ENCODE assay signal across 8 cellular contexts in genomic region chr19:35716985-35717664, GRCh38. TPM values are rescaled to one million over a fixed set of nuclear protein-coding genes. Genes with fewer than 3 reads are reported as not detected.
DNase-seq lines count a peak whose midpoint lies in the region; ATAC-seq and TF ChIP-seq lines count a peak whose summit lies in the region.

No MANE protein-coding gene starts in this region.

- H3K79me2 ChIP-seq in ACC112 (ENCODE audit: control insufficient read depth, insufficient read depth, low read length, unreplicated experiment), result peaks cover 24% of the 10 kb centered on the region

- H3K4me1 ChIP-seq in ACC112 (ENCODE audit: control insufficient read depth, insufficient read depth, low read length, unreplicated experiment), result peaks cover 4% of the 10 kb centered on the region

- peak overlapping the region; percentile 82 for H3K4me3 ChIP-seq in ACC112 (ENCODE audit: low read depth, low read length)
- H3K4me3 ChIP-seq in kidney epithelial cell (ENCODE audit: low read depth, low read length), result peak overlapping the region; percentile 93

- peak; percentile 96 for TF ChIP-seq CTCF in kidney epithelial cell (IDR thresholded peaks at IDR 0.05; ENCODE audit: insufficient read depth, low read length, poor library complexity, severe bottlenecking)

- no peaks in the 10 kb centered on the region for H3K36me3 ChIP-seq in ACC112 (ENCODE audit: insufficient read depth, low read length)
- H3K36me3 ChIP-seq in kidney epithelial cell (ENCODE audit: control insufficient read depth, insufficient read depth, low read length), result peaks cover 2% of the 10 kb centered on the region

- ATAC-seq in GM18868 (IDR thresholded peaks at IDR 0.05; ENCODE audit: unreplicated experiment) (peak; percentile 65), HG03108 (IDR thresholded peaks at IDR 0.05; ENCODE audit: unreplicated experiment) (peak; percentile 48)

- peak overlapping the region; percentile 53 for H2AFZ ChIP-seq in ACC112 (ENCODE audit: low read length, unreplicated experiment)

- H3K27me3 ChIP-seq in ACC112 (ENCODE audit: insufficient read depth, low read length) (no peaks in the 10 kb centered on the region), kidney epithelial cell (ENCODE audit: control insufficient read depth, insufficient read depth, low read length) (no peaks in the 10 kb centered on the region)

- DNase-seq in NCI-H226 (peak; percentile 79), cerebellum (ENCODE audit: low spot score) (peak; percentile 99), kidney epithelial cell (ENCODE audit: low read depth) (peak; percentile 37)
- peak; percentile 88 for DNase-seq in activated CD4-positive, CD25-positive, alpha-beta regulatory T cell treated with anti-CD3 and anti-CD28 coated beads, Interleukin-2, amount 50 U/mL, for 72 hours
- peak; percentile 95 to 96 for DNase-seq in stimulated activated CD4-positive, alpha-beta T cell treated with anti-CD3 and anti-CD28 coated beads, Interleukin-15, amount 100 ng/mL, for 48 hours (ENCODE audit: low read depth in 2 of 2)

- peak overlapping the region; percentile 60 for H3K27ac ChIP-seq in ACC112 (ENCODE audit: low read depth, low read length)

RNA-seq across cellular contexts. Expression of gene KMT2B, which starts 0.7 kb away (rescaled TPM):
- total RNA-seq in cerebellum (7.1 TPM), kidney epithelial cell (18.4 and 31.8 TPM in 2 replicates)

RNA-seq across cellular contexts. Expression of gene ZBTB32, which starts 12.8 kb away (rescaled TPM):
- not detected for total RNA-seq in cerebellum
- not detected in 2 replicates for total RNA-seq in kidney epithelial cell

RNA-seq across cellular contexts. Expression of gene IGFLR1, which starts 25.1 kb away (rescaled TPM):
- total RNA-seq in cerebellum (1.3 TPM), kidney epithelial cell (1.9 and 8.8 TPM in 2 replicates)

RNA-seq across cellular contexts. Expression of gene U2AF1L4, which starts 28.1 kb away (rescaled TPM):
- total RNA-seq in cerebellum (8.6 TPM), kidney epithelial cell (15.5 and 17.6 TPM in 2 replicates)

RNA-seq across cellular contexts. Expression of gene PSENEN, which starts 28.3 kb away (rescaled TPM):
- total RNA-seq in cerebellum, result 11.3 TPM
- 46.8 and 59.7 TPM in 2 replicates for total RNA-seq in kidney epithelial cell

Comparison
In these comparisons a context has a peak if more than half of its experiments do, and no peak if none do; other contexts are left out.
1. Peak in every context shown above with its lines: DNase-seq, ATAC-seq, H3K4me3 ChIP-seq and H3K27ac ChIP-seq.
2. DNase-seq: peak in every context shown above with its lines; median percentile 99 in cerebellum; 96 in stimulated activated CD4-positive, alpha-beta T cell treated with anti-CD3 and anti-CD28 coated beads, Interleukin-15, amount 100 ng/mL, for 48 hours; 88 in activated CD4-positive, CD25-positive, alpha-beta regulatory T cell treated with anti-CD3 and anti-CD28 coated beads, Interleukin-2, amount 50 U/mL, for 72 hours; 79 in NCI-H226; 37 in kidney epithelial cell.